8 cellular contexts compared by ENCODE assay signal in genomic region chr11:1763796-1764661, GRCh38. TPM values are rescaled to one million over a fixed set of nuclear protein-coding genes. Genes with fewer than 3 reads are reported as not detected.
DNase-seq lines count a peak whose midpoint lies in the region; ATAC-seq lines count a peak whose summit lies in the region.

TSS of gene CTSD (minus strand) at chr11:1763927. CDS start at chr11:1763859, 68 bp downstream.

- H3K9me3 ChIP-seq in endocrine pancreas (ENCODE audit: control insufficient read depth, low read length) (no peaks in the 10 kb centered on the region), mesodermal cell (ENCODE audit: control insufficient read depth, low read length) (no peaks in the 10 kb centered on the region)

- H3K27me3 ChIP-seq in endocrine pancreas (ENCODE audit: control insufficient read depth, insufficient read depth, low read length) = no peaks in the 10 kb centered on the region

- peak within 1 kb of the TSS; percentile 67 for H3K27ac ChIP-seq in mesodermal cell (ENCODE audit: low read depth, low read length, severe bottlenecking)

- peak within 1 kb of the TSS; percentile 95 for H3K9ac ChIP-seq in endocrine pancreas (ENCODE audit: control insufficient read depth, insufficient read depth, low read length)

- H3K4me1 ChIP-seq in endocrine pancreas (ENCODE audit: control insufficient read depth, insufficient read depth, low read length) (no peaks in the 10 kb centered on the region), mesodermal cell (ENCODE audit: control insufficient read depth, insufficient read depth, low read length, poor library complexity, severe bottlenecking) (peaks cover 15% of the 10 kb centered on the region)

- DNase-seq in AG20443 (ENCODE audit: low spot score) (peak; percentile 100), NCI-H774 (lab: John Stamatoyannopoulos, UW) (peak; percentile 76)
- peak; percentile 86 to 91 (median 89) for DNase-seq in activated CD8-positive, alpha-beta memory T cell treated with anti-CD3 and anti-CD28 coated beads for 48 hours (ENCODE audit: low read depth in 2 of 3, low spot score in 2 of 3)
- DNase-seq in stimulated activated CD8-positive, alpha-beta memory T cell treated with anti-CD3 and anti-CD28 coated beads, Interleukin-15, amount 100 ng/mL, for 24 hours (ENCODE audit: low read depth) = peak; percentile 94

- no peaks in the 10 kb centered on the region for H3K36me3 ChIP-seq in endocrine pancreas (ENCODE audit: control insufficient read depth, insufficient read depth, low read length)
- peaks cover 9% of the 10 kb centered on the region for H3K36me3 ChIP-seq in mesodermal cell (ENCODE audit: control insufficient read depth, insufficient read depth, low read length)

- 2% methylated on average over 75 to 76 of the region's 85 CpGs for WGBS in mesodermal cell (ENCODE audit: insufficient coverage in 2 of 2), 2 experiments

- ATAC-seq in GM19023 (IDR thresholded peaks at IDR 0.05; ENCODE audit: unreplicated experiment) = peak; percentile 75
- peak; percentile 72 for ATAC-seq in HG03280 (IDR thresholded peaks at IDR 0.05; ENCODE audit: unreplicated experiment)

- H3K4me3 ChIP-seq in endocrine pancreas (ENCODE audit: control insufficient read depth, insufficient read depth, low read length) (no peak within 1 kb of the TSS), mesodermal cell (ENCODE audit: extremely low read depth, insufficient read depth, low read length, poor library complexity, severe bottlenecking) (peak within 1 kb of the TSS; percentile 89)

RNA-seq across cellular contexts. Expression of gene CTSD, which starts in this region (rescaled TPM):
- polyA plus RNA-seq in mesodermal cell (2013, experiment 1 of 2) = 197 TPM
- 170 TPM for polyA plus RNA-seq in mesodermal cell (2013, experiment 2 of 2)
